In the genomic region with DNA sequence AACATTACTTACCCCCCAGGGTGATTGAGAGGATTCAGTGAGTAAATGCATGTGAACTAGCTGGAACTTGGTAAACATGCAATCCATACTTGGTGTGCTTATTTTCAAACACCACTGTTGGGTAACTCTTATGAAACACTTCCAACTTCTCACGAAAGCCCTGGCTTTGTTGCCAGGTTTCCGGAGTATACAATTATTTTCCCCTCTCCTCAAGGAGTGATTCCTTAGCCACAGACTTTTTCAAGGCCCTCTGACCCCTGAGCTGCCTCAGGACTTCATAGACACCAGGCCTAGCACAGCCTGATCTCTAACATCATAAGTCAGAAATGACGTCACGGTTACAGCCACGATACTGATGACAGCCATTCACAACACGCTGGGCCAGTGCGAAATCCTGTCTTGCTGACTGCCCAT, we compare ENCODE assay signal across 1 cellular context.
TF ChIP-seq lines count a peak whose summit lies in the region.

No MANE protein-coding gene starts in this region.

TF ChIP-seq in HepG2, 621 proteins besides CTCF, POLR2A, EP300 and RAD21 (continued from another document and continues in another):
- TF ChIP-seq, protein P1, sequence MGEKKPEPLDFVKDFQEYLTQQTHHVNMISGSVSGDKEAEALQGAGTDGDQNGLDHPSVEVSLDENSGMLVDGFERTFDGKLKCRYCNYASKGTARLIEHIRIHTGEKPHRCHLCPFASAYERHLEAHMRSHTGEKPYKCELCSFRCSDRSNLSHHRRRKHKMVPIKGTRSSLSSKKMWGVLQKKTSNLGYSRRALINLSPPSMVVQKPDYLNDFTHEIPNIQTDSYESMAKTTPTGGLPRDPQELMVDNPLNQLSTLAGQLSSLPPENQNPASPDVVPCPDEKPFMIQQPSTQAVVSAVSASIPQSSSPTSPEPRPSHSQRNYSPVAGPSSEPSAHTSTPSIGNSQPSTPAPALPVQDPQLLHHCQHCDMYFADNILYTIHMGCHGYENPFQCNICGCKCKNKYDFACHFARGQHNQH (CRISPR knock-in tag; IDR thresholded peaks at IDR 0.05) = 0 out of 2 replicates have a peak, but pooled peaks have one; percentile 27
- TF ChIP-seq RORA (CRISPR knock-in tag; IDR thresholded peaks at IDR 0.05) = no peak
- no peak for TF ChIP-seq E2F2 (CRISPR knock-in tag; IDR thresholded peaks at IDR 0.05; ENCODE audit: borderline replicate concordance)
- no peak for TF ChIP-seq ZSCAN22 (CRISPR knock-in tag; IDR thresholded peaks at IDR 0.05)
- no peak for TF ChIP-seq PAF1 (CRISPR knock-in tag; IDR thresholded peaks at IDR 0.05)
- no peak for TF ChIP-seq ZNF143 (CRISPR knock-in tag; IDR thresholded peaks at IDR 0.05)
- TF ChIP-seq ZMYM2 (CRISPR knock-in tag; IDR thresholded peaks at IDR 0.05) = no peak
- no peak for TF ChIP-seq FIP1L1 (IDR thresholded peaks at IDR 0.05; ENCODE audit: borderline replicate concordance, insufficient read depth, low read depth, low read length)
- peak; percentile 80 for TF ChIP-seq SALL1 (CRISPR knock-in tag; IDR thresholded peaks at IDR 0.05)
- no peak for TF ChIP-seq ZNF274 (CRISPR knock-in tag; IDR thresholded peaks at IDR 0.05)
- TF ChIP-seq, protein P2, sequence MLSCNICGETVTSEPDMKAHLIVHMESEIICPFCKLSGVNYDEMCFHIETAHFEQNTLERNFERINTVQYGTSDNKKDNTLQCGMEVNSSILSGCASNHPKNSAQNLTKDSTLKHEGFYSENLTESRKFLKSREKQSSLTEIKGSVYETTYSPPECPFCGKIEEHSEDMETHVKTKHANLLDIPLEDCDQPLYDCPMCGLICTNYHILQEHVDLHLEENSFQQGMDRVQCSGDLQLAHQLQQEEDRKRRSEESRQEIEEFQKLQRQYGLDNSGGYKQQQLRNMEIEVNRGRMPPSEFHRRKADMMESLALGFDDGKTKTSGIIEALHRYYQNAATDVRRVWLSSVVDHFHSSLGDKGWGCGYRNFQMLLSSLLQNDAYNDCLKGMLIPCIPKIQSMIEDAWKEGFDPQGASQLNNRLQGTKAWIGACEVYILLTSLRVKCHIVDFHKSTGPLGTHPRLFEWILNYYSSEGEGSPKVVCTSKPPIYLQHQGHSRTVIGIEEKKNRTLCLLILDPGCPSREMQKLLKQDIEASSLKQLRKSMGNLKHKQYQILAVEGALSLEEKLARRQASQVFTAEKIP (CRISPR knock-in tag; IDR thresholded peaks at IDR 0.05; ENCODE audit: borderline replicate concordance) = no peak
- TF ChIP-seq BATF2 (CRISPR knock-in tag; IDR thresholded peaks at IDR 0.05) = no peak
- TF ChIP-seq MAFG (CRISPR knock-in tag; IDR thresholded peaks at IDR 0.05) = no peak
- TF ChIP-seq ZNF75D (CRISPR knock-in tag; IDR thresholded peaks at IDR 0.05; ENCODE audit: borderline replicate concordance) = no peak
- TF ChIP-seq ZNF331 (CRISPR knock-in tag; IDR thresholded peaks at IDR 0.05) = no peak; the same call in 1 of the 2 replicates
- TF ChIP-seq RFXANK (CRISPR knock-in tag; IDR thresholded peaks at IDR 0.05) = no peak
- TF ChIP-seq ZNF782 (CRISPR knock-in tag; IDR thresholded peaks at IDR 0.05; ENCODE audit: borderline replicate concordance) = no peak
- no peak for TF ChIP-seq PREB (CRISPR knock-in tag; IDR thresholded peaks at IDR 0.05)
- TF ChIP-seq TOE1 (CRISPR knock-in tag; IDR thresholded peaks at IDR 0.05) = no peak
- TF ChIP-seq ZNF776 (CRISPR knock-in tag; IDR thresholded peaks at IDR 0.05) = no peak
- no peak for TF ChIP-seq ZNF768 (CRISPR knock-in tag; IDR thresholded peaks at IDR 0.05)
- no peak for TF ChIP-seq CEBPZ (IDR thresholded peaks at IDR 0.05; ENCODE audit: low read length)
- no peak for TF ChIP-seq ZNF766 (CRISPR knock-in tag; IDR thresholded peaks at IDR 0.05; ENCODE audit: borderline replicate concordance)
- TF ChIP-seq KAT8 (CRISPR knock-in tag; IDR thresholded peaks at IDR 0.05) = no peak
- TF ChIP-seq, protein P3, sequence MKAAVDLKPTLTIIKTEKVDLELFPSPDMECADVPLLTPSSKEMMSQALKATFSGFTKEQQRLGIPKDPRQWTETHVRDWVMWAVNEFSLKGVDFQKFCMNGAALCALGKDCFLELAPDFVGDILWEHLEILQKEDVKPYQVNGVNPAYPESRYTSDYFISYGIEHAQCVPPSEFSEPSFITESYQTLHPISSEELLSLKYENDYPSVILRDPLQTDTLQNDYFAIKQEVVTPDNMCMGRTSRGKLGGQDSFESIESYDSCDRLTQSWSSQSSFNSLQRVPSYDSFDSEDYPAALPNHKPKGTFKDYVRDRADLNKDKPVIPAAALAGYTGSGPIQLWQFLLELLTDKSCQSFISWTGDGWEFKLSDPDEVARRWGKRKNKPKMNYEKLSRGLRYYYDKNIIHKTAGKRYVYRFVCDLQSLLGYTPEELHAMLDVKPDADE (CRISPR knock-in tag; IDR thresholded peaks at IDR 0.05) = no peak
- no peak for TF ChIP-seq ZBTB46 (CRISPR knock-in tag; IDR thresholded peaks at IDR 0.05; ENCODE audit: borderline replicate concordance)
- TF ChIP-seq NFE2L2 (IDR thresholded peaks at IDR 0.05; ENCODE audit: low read length) = no peak
- peak; percentile 95 for TF ChIP-seq CEBPB (IDR thresholded peaks at IDR 0.05; ENCODE audit: borderline replicate concordance, low read depth, low read length)
- no peak for TF ChIP-seq MAZ (IDR thresholded peaks at IDR 0.05; ENCODE audit: borderline replicate concordance, low read depth, low read length)
- TF ChIP-seq MAZ (CRISPR knock-in tag; IDR thresholded peaks at IDR 0.05; ENCODE audit: low read depth) = no peak
- no peak for TF ChIP-seq SNAI1 (CRISPR knock-in tag; IDR thresholded peaks at IDR 0.05; ENCODE audit: borderline replicate concordance)
- 0 out of 2 replicates have a peak, but pooled peaks have one; percentile 29 for TF ChIP-seq KDM6A (CRISPR knock-in tag; IDR thresholded peaks at IDR 0.05; ENCODE audit: low read depth)
- TF ChIP-seq ZNF770 (CRISPR knock-in tag; IDR thresholded peaks at IDR 0.05) = no peak
- no peak for TF ChIP-seq ZNF800 (CRISPR knock-in tag; IDR thresholded peaks at IDR 0.05)
- 0 out of 2 replicates have a peak, but pooled peaks have one; percentile 44 for TF ChIP-seq KLF11 (CRISPR knock-in tag; IDR thresholded peaks at IDR 0.05)
- TF ChIP-seq, protein P4, sequence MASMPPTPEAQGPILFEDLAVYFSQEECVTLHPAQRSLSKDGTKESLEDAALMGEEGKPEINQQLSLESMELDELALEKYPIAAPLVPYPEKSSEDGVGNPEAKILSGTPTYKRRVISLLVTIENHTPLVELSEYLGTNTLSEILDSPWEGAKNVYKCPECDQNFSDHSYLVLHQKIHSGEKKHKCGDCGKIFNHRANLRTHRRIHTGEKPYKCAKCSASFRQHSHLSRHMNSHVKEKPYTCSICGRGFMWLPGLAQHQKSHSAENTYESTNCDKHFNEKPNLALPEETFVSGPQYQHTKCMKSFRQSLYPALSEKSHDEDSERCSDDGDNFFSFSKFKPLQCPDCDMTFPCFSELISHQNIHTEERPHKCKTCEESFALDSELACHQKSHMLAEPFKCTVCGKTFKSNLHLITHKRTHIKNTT (CRISPR knock-in tag; IDR thresholded peaks at IDR 0.05) = no peak
- no peak for TF ChIP-seq ZNF615 (CRISPR knock-in tag; IDR thresholded peaks at IDR 0.05; ENCODE audit: borderline replicate concordance)
- peak; percentile 96 for TF ChIP-seq GATAD2A (CRISPR knock-in tag; IDR thresholded peaks at IDR 0.05)
- no peak for TF ChIP-seq ZSCAN25 (CRISPR knock-in tag; IDR thresholded peaks at IDR 0.05)
- TF ChIP-seq ETV5 (CRISPR knock-in tag; IDR thresholded peaks at IDR 0.05; ENCODE audit: borderline replicate concordance) = peak; percentile 50; the same call in 1 of the 2 replicates
- TF ChIP-seq EEA1 (CRISPR knock-in tag; IDR thresholded peaks at IDR 0.05; ENCODE audit: borderline replicate concordance) = no peak
